In the genomic region with DNA sequence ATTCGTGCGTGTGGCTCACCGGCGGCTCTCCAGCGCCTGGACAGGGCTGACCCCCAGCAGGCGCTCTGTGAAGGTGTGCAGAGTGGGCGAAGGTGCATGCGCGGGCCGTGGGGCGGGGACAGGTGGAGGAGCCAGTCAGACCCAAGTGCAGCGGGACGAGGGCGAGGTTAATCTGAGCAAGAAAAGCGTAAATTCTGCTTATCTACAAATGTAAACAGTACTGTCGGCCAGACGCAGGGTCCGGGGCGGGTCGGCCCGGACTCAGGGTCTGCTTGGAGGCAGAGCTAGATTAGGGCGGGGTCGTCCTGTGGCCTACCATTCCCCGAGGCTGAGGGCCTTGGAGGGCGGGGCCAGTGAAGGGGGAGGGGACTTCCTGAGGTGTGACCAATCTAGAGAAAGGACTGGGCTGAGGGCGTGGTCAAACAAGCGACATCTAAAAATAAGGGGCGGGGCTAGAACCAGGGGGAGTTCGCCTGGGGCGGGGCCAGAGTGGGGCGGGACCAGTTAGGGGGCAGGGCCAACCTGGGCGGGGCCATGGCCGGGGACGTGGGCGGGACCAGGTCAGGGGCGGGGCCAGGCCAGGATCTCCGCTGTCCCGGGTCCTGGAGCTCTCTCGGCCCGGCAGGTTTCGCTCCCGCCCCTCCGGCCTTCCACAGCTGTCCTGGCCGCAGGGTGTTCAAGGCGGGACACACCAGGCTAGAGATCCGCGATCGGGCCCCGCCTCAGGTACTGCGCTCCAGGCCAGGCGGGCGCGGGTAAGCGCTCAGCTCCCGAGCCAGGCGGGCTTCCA, we compare ENCODE assay signal across 8 cellular contexts. TPM values are rescaled to one million over a fixed set of nuclear protein-coding genes. Genes with fewer than 3 reads are reported as not detected.
DNase-seq lines count a peak whose midpoint lies in the region; ATAC-seq, FAIRE-seq and TF ChIP-seq lines count a peak whose summit lies in the region.

A gene (plus strand): TSS at position 611 of the 790 bp plus-strand sequence. CDS start 994 bp downstream, outside the sequence.

- H3K27ac Mint-ChIP-seq in astrocyte (ENCODE audit: unreplicated experiment) = peak within 1 kb of the TSS; percentile 20

- ATAC-seq in HG02763 (IDR thresholded peaks at IDR 0.05; ENCODE audit: unreplicated experiment) (peak; percentile 66), right cardiac atrium (peak; percentile 97 to 98), upper lobe of right lung (peak; percentile 96)

- H3K79me2 ChIP-seq in astrocyte (ENCODE audit: insufficient read depth, low read length) = no peaks in the 10 kb centered on the region

- no peaks in the 10 kb centered on the region for H3K9me3 ChIP-seq in astrocyte (ENCODE audit: insufficient read depth, low read depth, low read length)
- H3K9me3 ChIP-seq in right cardiac atrium (ENCODE audit: control insufficient read depth, low read length) = no peaks in the 10 kb centered on the region
- H3K9me3 ChIP-seq in prostate gland = no peaks in the 10 kb centered on the region
- no peaks in the 10 kb centered on the region for H3K9me3 ChIP-seq in upper lobe of right lung

- peaks cover 2% of the 10 kb centered on the region for H3K4me1 Mint-ChIP-seq in astrocyte (ENCODE audit: low read depth, unreplicated experiment)

- peak within 1 kb of the TSS; percentile 92 for H2AFZ ChIP-seq in astrocyte (ENCODE audit: low read depth, low read length)

- H3K27me3 Mint-ChIP-seq in astrocyte (ENCODE audit: low read depth, unreplicated experiment) = no peaks in the 10 kb centered on the region

- H3K27me3 ChIP-seq in astrocyte (ENCODE audit: insufficient read depth, low read length) (peaks cover 10% of the 10 kb centered on the region), right cardiac atrium (ENCODE audit: control insufficient read depth, insufficient read depth) (no peaks in the 10 kb centered on the region), prostate gland (replicated peaks; ENCODE audit: insufficient read depth) (no peaks in the 10 kb centered on the region), upper lobe of right lung (no peaks in the 10 kb centered on the region)

- H3K27ac ChIP-seq in astrocyte (ENCODE audit: low read depth, low read length) (no peak within 1 kb of the TSS), right cardiac atrium (ENCODE audit: low read length) (peak within 1 kb of the TSS; percentile 33), prostate gland (peak within 1 kb of the TSS; percentile 71 to 74), upper lobe of right lung (peak within 1 kb of the TSS; percentile 43)

- peak; percentile 76 for DNase-seq in GF-D8 (lab: John Stamatoyannopoulos, UW)
- peak; percentile 94 for DNase-seq in NCI-H1694 treated with DMSO at 0.1 percent for 48 hours (lab: John Stamatoyannopoulos, UW)
- DNase-seq in T-helper 22 cell (ENCODE audit: low read depth) = peak; percentile 79
- DNase-seq in astrocyte (ENCODE audit: low read depth) = peak; percentile 84
- DNase-seq in right cardiac atrium = peak; percentile 98 to 99 (median 99)
- peak; percentile 99 for DNase-seq in prostate gland (ENCODE audit: low spot score)
- peak; percentile 98 for DNase-seq in upper lobe of right lung

- under 1% methylated on average over 56 of the region's 56 CpGs for WGBS in right cardiac atrium
- WGBS in prostate gland = 1% methylated on average over 49 of the region's 56 CpGs

- H3K4me3 Mint-ChIP-seq in astrocyte (ENCODE audit: unreplicated experiment) = peak within 1 kb of the TSS; percentile 85

- intact Hi-C loops in right cardiac atrium (cut with DNase I) = loop anchor here in 1 of 4 donors (10.0 kb wide), 2 partner anchors 153 to 263 kb away; a partner anchor contains a TSS
- intact Hi-C loops in prostate gland (cut with DNase I) = loop anchor here (2.0 to 10.0 kb wide), 5 partner anchors 111 to 453 kb away; a partner anchor contains a TSS
- intact Hi-C loops in upper lobe of right lung (cut with DNase I) = no loop called here

- no peak for FAIRE-seq in astrocyte (lab: Jason Lieb, UNC)

- peak within 1 kb of the TSS; percentile 58 for H3K9ac ChIP-seq in astrocyte (ENCODE audit: low read length)

- peaks cover 5% of the 10 kb centered on the region for H4K20me1 ChIP-seq in astrocyte (ENCODE audit: insufficient read depth, low read length)

- TF ChIP-seq POLR2A in prostate gland (IDR thresholded peaks at IDR 0.05) = peak; percentile 58

- peaks cover 10% of the 10 kb centered on the region for H3K4me1 ChIP-seq in astrocyte (ENCODE audit: insufficient read depth, low read length)
- H3K4me1 ChIP-seq in right cardiac atrium (ENCODE audit: control insufficient read depth, insufficient read depth, low read length) = no peaks in the 10 kb centered on the region
- H3K4me1 ChIP-seq in prostate gland (replicated peaks) = peaks cover 2% of the 10 kb centered on the region
- H3K4me1 ChIP-seq in upper lobe of right lung = peaks cover 6% of the 10 kb centered on the region

- no peaks in the 10 kb centered on the region for H3K36me3 ChIP-seq in astrocyte (ENCODE audit: insufficient read depth, low read length)
- no peaks in the 10 kb centered on the region for H3K36me3 ChIP-seq in prostate gland
- no peaks in the 10 kb centered on the region for H3K36me3 ChIP-seq in upper lobe of right lung

- TF ChIP-seq CTCF in astrocyte (IDR thresholded peaks at IDR 0.05; ENCODE audit: insufficient read depth, low read depth, low read length) (no peak), prostate gland (IDR thresholded peaks at IDR 0.05) (peak in 1 of 4 experiments; percentile 21), upper lobe of right lung (IDR thresholded peaks at IDR 0.05) (no peak)

- H3K4me2 ChIP-seq in astrocyte (ENCODE audit: low read length) = peak within 1 kb of the TSS; percentile 99

- H3K9me3 Mint-ChIP-seq in astrocyte (ENCODE audit: unreplicated experiment) = no peaks in the 10 kb centered on the region

- peak within 1 kb of the TSS; percentile 75 for H3K4me3 ChIP-seq in astrocyte (ENCODE audit: insufficient read depth, low read depth, low read length)
- H3K4me3 ChIP-seq in right cardiac atrium (ENCODE audit: low read length) = peak within 1 kb of the TSS; percentile 55
- peak within 1 kb of the TSS; percentile 28 to 44 for H3K4me3 ChIP-seq in prostate gland
- H3K4me3 ChIP-seq in upper lobe of right lung = peak within 1 kb of the TSS; percentile 51

- no peaks in the 10 kb centered on the region for H3K36me3 Mint-ChIP-seq in astrocyte (ENCODE audit: low read depth, unreplicated experiment)

RNA-seq across cellular contexts. Expression of the gene that starts here (rescaled TPM):
- total RNA-seq in astrocyte = 0.12 and 0.32 TPM in 2 replicates
- total RNA-seq in right cardiac atrium = 1 to 10 TPM in 3 of 4 donors, under 1 TPM in 1; 0.57 to 3.8 (median 2.1) TPM
- 1.4 TPM for polyA plus RNA-seq in right cardiac atrium
- total RNA-seq in prostate gland = under 1 TPM; 0.74 to 0.77 TPM
- 0.52 TPM for total RNA-seq in upper lobe of right lung

Comparison
In these comparisons a context has a peak if more than half of its experiments do, and no peak if none do; other contexts are left out.
1. Peak in DNase-seq, H3K4me3 ChIP-seq, H3K9ac ChIP-seq and H3K4me2 ChIP-seq in astrocyte; RNA of the gene not detected or under 1 TPM.
2. Peak in DNase-seq, H3K4me3 ChIP-seq and H3K27ac ChIP-seq in prostate gland; RNA of the gene not detected or under 1 TPM.
3. Peak in DNase-seq, ATAC-seq, H3K4me3 ChIP-seq and H3K27ac ChIP-seq in upper lobe of right lung; RNA of the gene not detected or under 1 TPM.